ENCODE assay signal across 8 cellular contexts in genomic region chr7:26151953-26152781, GRCh38. TPM values are rescaled to one million over a fixed set of nuclear protein-coding genes. Genes with fewer than 3 reads are reported as not detected.
A peak's percentile ranks its signal among the peaks of the same experiment; 100 is the strongest.
DNase-seq lines count a peak whose midpoint lies in the region; ATAC-seq and TF ChIP-seq lines count a peak whose summit lies in the region.

NFE2L3 (plus strand) TSS chr7:26152198; CDS start chr7:26152499, 301 bp downstream.

- peak; percentile 95 for DNase-seq in Daoy (ENCODE audit: low read depth)
- DNase-seq in SIG-M5 (lab: John Stamatoyannopoulos, UW) = peak; percentile 10
- peak; percentile 63 for DNase-seq in activated gamma-delta T cell (lab: John Stamatoyannopoulos, UW)
- peak in 51 of 56 donors; percentile 13 to 81 (median 56) for DNase-seq in nucleus accumbens (lab: John Stamatoyannopoulos, UW)
- peak; percentile 66 to 77 for DNase-seq in suprapubic skin (ENCODE audit: low spot score in 2 of 2)

- WGBS in gastroesophageal sphincter (ENCODE audit: low coverage in 1 of 2), 2 donors = no CpG with 5 or more reads among the region's 95 CpGs
- under 1% methylated on average over 21 of the region's 95 CpGs for WGBS in suprapubic skin

- H3K9me3 ChIP-seq in KOPT-K1 (ENCODE audit: insufficient read depth, low read length, poor library complexity, severe bottlenecking) (peaks cover 4% of the 10 kb centered on the region), gastroesophageal sphincter (no peaks in the 10 kb centered on the region), suprapubic skin (no peaks in the 10 kb centered on the region)

- TF ChIP-seq EP300 in gastroesophageal sphincter (IDR thresholded peaks at IDR 0.05) = no peak
- TF ChIP-seq EP300 in suprapubic skin (IDR thresholded peaks at IDR 0.05) = no peak

- TF ChIP-seq CTCF in gastroesophageal sphincter (IDR thresholded peaks at IDR 0.05) = peak in 1 of 4 experiments; percentile 34
- TF ChIP-seq CTCF in suprapubic skin (IDR thresholded peaks at IDR 0.05) = peak in 1 of 2 donors; percentile 7

- H3K36me3 ChIP-seq in KOPT-K1 (ENCODE audit: insufficient read depth, low read length) = no peaks in the 10 kb centered on the region
- no peaks in the 10 kb centered on the region for H3K36me3 ChIP-seq in gastroesophageal sphincter
- no peaks in the 10 kb centered on the region for H3K36me3 ChIP-seq in suprapubic skin

- H3K4me3 ChIP-seq in gastroesophageal sphincter (peak within 1 kb of the TSS; percentile 19 to 63), suprapubic skin (peak within 1 kb of the TSS; percentile 75)

- H3K27me3 ChIP-seq in gastroesophageal sphincter (peaks cover 57% of the 10 kb centered on the region), suprapubic skin (peaks cover 18% of the 10 kb centered on the region)

- H3K4me1 ChIP-seq in gastroesophageal sphincter = peaks cover 0 to 19% (median 0%) of the 10 kb centered on the region in 3 donors
- H3K4me1 ChIP-seq in suprapubic skin = peaks cover 50% of the 10 kb centered on the region

- H3K27ac ChIP-seq in KOPT-K1 (ENCODE audit: low read depth, low read length, poor library complexity, severe bottlenecking) (peak within 1 kb of the TSS; percentile 37), gastroesophageal sphincter (peak within 1 kb of the TSS in 1 of 4 donors; percentile 8), suprapubic skin (peak within 1 kb of the TSS; percentile 62)

- ATAC-seq in GM21737 (IDR thresholded peaks at IDR 0.05; ENCODE audit: unreplicated experiment) (peak; percentile 63), gastroesophageal sphincter (peak; percentile 73)

- TF ChIP-seq POLR2A in gastroesophageal sphincter (IDR thresholded peaks at IDR 0.05) (no peak), suprapubic skin (IDR thresholded peaks at IDR 0.05) (no peak)

RNA-seq across cellular contexts. Expression of gene NFE2L3, which starts in this region (rescaled TPM):
- 273 and 296 TPM in 2 replicates for total RNA-seq in Daoy (2014; rRNA removed; shearing (Covaris generic))
- total RNA-seq in gastroesophageal sphincter (1 to 10 TPM in 3 of 4 donors, under 1 TPM in 1; 0.62 to 4.4 (median 2.2) TPM), suprapubic skin (10 to 100 TPM; 14.1 to 36.3 (median 19.7) TPM)

Comparison
In these comparisons a context has a peak if more than half of its experiments do, and no peak if none do; other contexts are left out.
1. DNase-seq: peak in every context shown above with its lines; median percentile 95 in Daoy; 72 in suprapubic skin; 63 in activated gamma-delta T cell; 56 in nucleus accumbens; 10 in SIG-M5.